12 cellular contexts compared by ENCODE assay signal in genomic region chr14:32571995-32572866, GRCh38.
A peak's percentile ranks its signal among the peaks of the same experiment; 100 is the strongest.
DNase-seq lines count a peak whose midpoint lies in the region; ATAC-seq and TF ChIP-seq lines count a peak whose summit lies in the region.
"Had no signal": no experiment of that assay in that cellular context is flagged by ENCODE, and none has a peak within 500 bp of the region (broad histone marks: within the 10 kb centered on the region; RNA-seq: fewer than 3 reads in every experiment).

No MANE protein-coding gene starts in this region.

- ATAC-seq in GM19043 (IDR thresholded peaks at IDR 0.05; ENCODE audit: low read depth, unreplicated experiment) (peak; percentile 55), HG02642 (IDR thresholded peaks at IDR 0.05; ENCODE audit: poor library complexity, unreplicated experiment) (peak; percentile 64), HG03565 (IDR thresholded peaks at IDR 0.05; ENCODE audit: unreplicated experiment) (peak; percentile 56)

- no peak overlapping the region for H4K8ac ChIP-seq in trophoblast cell (ENCODE audit: low read depth, low read length)

- H3K79me1 ChIP-seq in trophoblast cell (ENCODE audit: low read length), result no peaks in the 10 kb centered on the region

- no peak overlapping the region for H3K4me2 ChIP-seq in trophoblast cell (ENCODE audit: low read length)

- no peak overlapping the region for H3K4ac ChIP-seq in trophoblast cell (ENCODE audit: low read depth, low read length)

- no peak overlapping the region for H3K4me3 Mint-ChIP-seq in nephron
- no peak overlapping the region for H3K4me3 Mint-ChIP-seq in endodermal cell

- DNase-seq in activated T-cell treated with anti-CD3 and anti-CD28 coated beads, Interleukin-2, amount 50 U/mL, for 1 hour, result no peak
- DNase-seq in trophoblast cell, result no peak
- no peak for DNase-seq in endodermal cell
- no peak for DNase-seq in middle frontal gyrus (ENCODE audit: extremely low spot score, low spot score)
- DNase-seq: aorta, NCI-H226 had no signal

- no peak for TF ChIP-seq CTCF in nephron (IDR thresholded peaks at IDR 0.05; ENCODE audit: unreplicated experiment in 3 of 3)
- no peak for TF ChIP-seq CTCF in endodermal cell (conservative IDR thresholded peaks at IDR 0.05)

- H3K27ac ChIP-seq in trophoblast cell (ENCODE audit: low read depth, low read length), result no peak overlapping the region
- H3K27ac ChIP-seq in endodermal cell (ENCODE audit: low read depth, low read length), result no peak overlapping the region
- H3K27ac ChIP-seq: C4-2B, RWPE1 had no signal

- H2AK5ac ChIP-seq in trophoblast cell (ENCODE audit: low read length), result no peak overlapping the region

- H3K4me1 Mint-ChIP-seq in nephron (peaks cover 17% of the 10 kb centered on the region), endodermal cell (no peaks in the 10 kb centered on the region)

- H3K4me1 ChIP-seq in trophoblast cell (ENCODE audit: control insufficient read depth in 1 of 2, insufficient read depth in 2 of 2, low read length in 2 of 2) (no peaks in the 10 kb centered on the region), endodermal cell (ENCODE audit: control insufficient read depth, insufficient read depth, low read length) (no peaks in the 10 kb centered on the region)

- H4K12ac ChIP-seq in trophoblast cell (ENCODE audit: low read depth, low read length), result no peak overlapping the region

- H3K36me3 ChIP-seq in trophoblast cell (ENCODE audit: control insufficient read depth in 1 of 2, insufficient read depth in 2 of 2, low read length in 2 of 2) (no peaks in the 10 kb centered on the region), endodermal cell (ENCODE audit: control insufficient read depth, insufficient read depth, low read length) (no peaks in the 10 kb centered on the region)

- H3K9me3 ChIP-seq in trophoblast cell (ENCODE audit: insufficient read depth, low read depth, low read length) (no peaks in the 10 kb centered on the region), endodermal cell (ENCODE audit: control insufficient read depth, low read length) (no peaks in the 10 kb centered on the region)

- no peak overlapping the region for H2BK120ac ChIP-seq in trophoblast cell (ENCODE audit: insufficient read depth, low read length, poor library complexity)

- H3K9ac ChIP-seq in trophoblast cell (ENCODE audit: low read length) (no peak overlapping the region), endodermal cell (ENCODE audit: extremely low read depth, low read length, poor library complexity, severe bottlenecking) (no peak overlapping the region)

- H3K9me3 Mint-ChIP-seq in nephron (no peaks in the 10 kb centered on the region), endodermal cell (no peaks in the 10 kb centered on the region)

- no peak overlapping the region for H3K23ac ChIP-seq in trophoblast cell (ENCODE audit: low read length)

- no peaks in the 10 kb centered on the region for H3K79me2 ChIP-seq in trophoblast cell (ENCODE audit: control insufficient read depth, insufficient read depth, low read length, poor library complexity)

- H3K36me3 Mint-ChIP-seq in nephron (ENCODE audit: low read depth) (no peaks in the 10 kb centered on the region), endodermal cell (ENCODE audit: low read depth) (no peaks in the 10 kb centered on the region)

- H3K18ac ChIP-seq in trophoblast cell (ENCODE audit: low read length), result no peak overlapping the region

- H3K27ac Mint-ChIP-seq in nephron (peak overlapping the region; percentile 87 to 94 (median 88)), endodermal cell (no peak overlapping the region)

- no peak overlapping the region for H4K91ac ChIP-seq in trophoblast cell (ENCODE audit: low read depth, low read length)

- no CpG with 5 or more reads among the region's 7 CpGs for WGBS in trophoblast cell (ENCODE audit: extremely low coverage, insufficient coverage, insufficient read length)
- 62 to 70% methylated on average over 4 to 7 of the region's 7 CpGs for WGBS in endodermal cell (ENCODE audit: insufficient coverage in 1 of 2, insufficient read length in 1 of 2), 2 experiments

- no peak overlapping the region for H2BK12ac ChIP-seq in trophoblast cell (ENCODE audit: low read length)

- H3K27me3 ChIP-seq in trophoblast cell (ENCODE audit: insufficient read depth, low read length), result no peaks in the 10 kb centered on the region
- H3K27me3 ChIP-seq in endodermal cell (ENCODE audit: control insufficient read depth, insufficient read depth, low read length, poor library complexity, severe bottlenecking), result peaks cover 9% of the 10 kb centered on the region

- H3K4me3 ChIP-seq in trophoblast cell (ENCODE audit: low read depth, low read length) (no peak overlapping the region), endodermal cell (ENCODE audit: low read length) (no peak overlapping the region)

- no peak overlapping the region for H2BK5ac ChIP-seq in trophoblast cell (ENCODE audit: low read depth, low read length, poor library complexity)

- no peak overlapping the region for H3K14ac ChIP-seq in trophoblast cell (ENCODE audit: low read length)

- peaks cover 11% of the 10 kb centered on the region for H3K27me3 Mint-ChIP-seq in nephron (ENCODE audit: low read depth)
- peaks cover 6% of the 10 kb centered on the region for H3K27me3 Mint-ChIP-seq in endodermal cell (ENCODE audit: insufficient read depth)

- no peak overlapping the region for H2AFZ ChIP-seq in trophoblast cell (ENCODE audit: insufficient read depth, low read length, poor library complexity)
